1 cellular context compared by ENCODE assay signal in genomic region chr5:132303589-132303988, GRCh38.
TF ChIP-seq lines count a peak whose summit lies in the region.

No MANE protein-coding gene starts in this region.

TF ChIP-seq in IMR-90, 13 proteins besides CTCF, POLR2A, EP300 and RAD21:
- TF ChIP-seq FOS (IDR thresholded peaks at IDR 0.05; ENCODE audit: low read depth, low read length) (no peak), RCOR1 (IDR thresholded peaks at IDR 0.05; ENCODE audit: insufficient replicate concordance, low read length) (no peak), MXI1 (IDR thresholded peaks at IDR 0.05; ENCODE audit: borderline replicate concordance, low read depth, low read length) (no peak), BHLHE40 (IDR thresholded peaks at IDR 0.05; ENCODE audit: low read depth, low read length) (no peak), RFX5 (IDR thresholded peaks at IDR 0.05; ENCODE audit: low read depth, low read length) (no peak), USF2 (IDR thresholded peaks at IDR 0.05; ENCODE audit: low read depth, low read length) (no peak), ELK1 (IDR thresholded peaks at IDR 0.05; ENCODE audit: borderline replicate concordance, low read depth, low read length) (no peak), CHD1 (IDR thresholded peaks at IDR 0.05; ENCODE audit: low read depth, low read length) (no peak), CEBPB (IDR thresholded peaks at IDR 0.05; ENCODE audit: low read depth, low read length) (no peak), MAFK (IDR thresholded peaks at IDR 0.05; ENCODE audit: low read depth, low read length) (no peak), SMC3 (IDR thresholded peaks at IDR 0.05; ENCODE audit: low read depth, low read length) (no peak), MAZ (IDR thresholded peaks at IDR 0.05; ENCODE audit: borderline replicate concordance, low read depth, low read length) (no peak), NFE2L2 (IDR thresholded peaks at IDR 0.05; ENCODE audit: low read depth, low read length) (no peak)
